ENCODE assay signal across 9 cellular contexts in the genomic region with DNA sequence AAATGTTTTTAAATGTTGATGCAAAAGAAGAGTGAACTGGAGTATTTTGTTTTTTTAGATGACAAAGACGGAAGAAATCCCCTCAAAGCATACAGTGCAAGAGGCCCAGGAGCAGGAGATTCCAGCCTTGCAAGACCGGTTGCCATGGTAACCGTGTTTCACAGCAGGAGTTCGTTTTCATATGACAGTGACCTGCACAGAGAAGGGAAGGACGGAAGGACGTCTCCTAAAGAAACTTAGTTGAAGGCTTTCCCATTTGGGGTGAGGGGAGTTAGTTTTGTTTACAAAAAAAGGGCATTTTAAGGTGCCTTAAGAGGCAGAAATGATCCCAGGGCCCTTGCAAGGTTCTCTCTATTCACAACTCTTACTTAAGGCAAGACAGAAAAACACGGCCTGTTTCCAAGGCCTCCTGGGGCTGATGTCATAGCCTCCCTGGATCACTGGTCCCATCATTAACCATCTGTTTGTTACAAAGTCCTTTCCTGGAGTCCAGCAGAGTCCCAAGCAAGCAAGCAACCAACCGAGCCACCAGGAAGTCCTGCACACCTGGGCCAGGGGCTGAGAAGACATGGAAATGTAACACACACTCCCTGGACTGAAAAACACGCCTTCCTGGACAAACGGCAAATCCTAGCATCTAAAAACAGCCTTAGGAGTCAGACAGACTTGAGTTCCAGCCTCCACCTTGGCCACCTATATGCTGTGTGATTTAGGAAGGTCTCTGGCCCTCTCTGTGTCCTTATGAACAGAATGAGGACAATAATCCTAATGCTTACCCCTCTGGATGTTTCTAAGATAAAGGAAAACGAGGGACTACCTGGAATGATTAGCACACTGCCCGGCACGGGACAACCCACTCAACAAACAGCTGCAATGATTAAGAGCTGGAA. TPM values are rescaled to one million over a fixed set of nuclear protein-coding genes. Genes with fewer than 3 reads are reported as not detected.
A peak's percentile ranks its signal among the peaks of the same experiment; 100 is the strongest.
DNase-seq lines count a peak whose midpoint lies in the region; ATAC-seq, FAIRE-seq and TF ChIP-seq lines count a peak whose summit lies in the region.
"Had no signal": no experiment of that assay in that cellular context is flagged by ENCODE, and none has a peak within 500 bp of the region (broad histone marks: within the 10 kb centered on the region; RNA-seq: fewer than 3 reads in every experiment).

No MANE protein-coding gene starts in this region.

- peak; percentile 49 for FAIRE-seq in A549 (lab: Jason Lieb, UNC)
- FAIRE-seq: G401.6 had no signal

- H3K9me3 ChIP-seq in A549 (no peaks in the 10 kb centered on the region), H9 (ENCODE audit: control insufficient read depth, low read depth, low read length) (no peaks in the 10 kb centered on the region), colonic mucosa (no peaks in the 10 kb centered on the region)

- CTCF ChIA-PET in A549 (lab: Yijun Ruan, JAX) = interaction anchor here (0.6 to 1.8 kb wide), 2 partner anchors 13 to 29 kb away, joined by 4 to 7 read pairs; no protein-coding TSS in a partner anchor

- peaks cover 63% of the 10 kb centered on the region for H3K27me3 Mint-ChIP-seq in H9 (ENCODE audit: low read depth)

- no peak overlapping the region for H3K4ac ChIP-seq in H9 (ENCODE audit: low read depth, low read length)

- TF ChIP-seq EP300 in A549 (IDR thresholded peaks at IDR 0.05) = no peak

- TF ChIP-seq POLR2A in A549 (IDR thresholded peaks at IDR 0.05; ENCODE audit: low read length) = no peak

- H3K9ac ChIP-seq in H9 (ENCODE audit: extremely low read depth, insufficient read length, low read length) (no peak overlapping the region), colonic mucosa (ENCODE audit: low read depth in 2 of 2, low read length in 2 of 2) (no peak overlapping the region)

- WGBS in A549 (ENCODE audit: missing lambda C conversion rate) = 38% methylated on average over 13 of the region's 13 CpGs
- WGBS in H9 (ENCODE audit: extremely low coverage, insufficient read length, low lambda C conversion rate) = no CpG with 5 or more reads among the region's 13 CpGs

- no peak for TF ChIP-seq RAD21 in A549 (conservative IDR thresholded peaks at IDR 0.05 in 1 of 2, IDR thresholded peaks at IDR 0.05 in 1 of 2)

- H3K23ac ChIP-seq in H9 (ENCODE audit: insufficient read length, low read depth, low read length) = no peak overlapping the region

- H4K8ac ChIP-seq in H9 (replicated peaks; ENCODE audit: insufficient read length, low read depth, low read length) = no peak overlapping the region

- no peak overlapping the region for H2BK12ac ChIP-seq in H9 (ENCODE audit: insufficient read length, low read depth, low read length)

- H3K4me1 ChIP-seq in A549 = peaks cover 43% of the 10 kb centered on the region
- no peaks in the 10 kb centered on the region; the same call in 1 of the 2 replicates for H3K4me1 ChIP-seq in H9 (ENCODE audit: insufficient read depth, low read length)
- peaks cover 7% of the 10 kb centered on the region for H3K4me1 ChIP-seq in colonic mucosa

- no peak overlapping the region for H3K18ac ChIP-seq in H9 (ENCODE audit: insufficient read length, low read depth, low read length)

- H4K91ac ChIP-seq in H9 (ENCODE audit: insufficient read length, low read depth, low read length) = no peak overlapping the region

- DNase-seq in A549 (ENCODE audit: low read depth in 1 of 2, low spot score in 1 of 2) = peak; percentile 40 to 82
- DNase-seq in H9 = peak; percentile 77
- peak; percentile 61 for DNase-seq in astrocyte of the spinal cord (ENCODE audit: low read depth, low spot score)
- DNase-seq in left colon = no peak
- no peak for DNase-seq in NCI-H510A (lab: John Stamatoyannopoulos, UW)
- DNase-seq in colonic mucosa = no peak

- no peak overlapping the region for H2BK120ac ChIP-seq in H9 (ENCODE audit: low read depth, low read length, poor library complexity, severe bottlenecking)

- H3K23me2 ChIP-seq in H9 (ENCODE audit: insufficient read length, low read depth, low read length, poor library complexity, severe bottlenecking) = peaks cover 4% of the 10 kb centered on the region

- H4K20me1 ChIP-seq in H9 (ENCODE audit: control insufficient read depth, insufficient read depth, insufficient read length) = no peaks in the 10 kb centered on the region

- peak overlapping the region; percentile 38 for H3K4me2 ChIP-seq in A549
- peak overlapping the region; percentile 1 for H3K4me2 ChIP-seq in H9 (ENCODE audit: insufficient read depth, insufficient read length, low read length)

- peaks cover 4 to 8% of the 10 kb centered on the region in 2 experiments for H3K9me3 Mint-ChIP-seq in H9

- H4K5ac ChIP-seq in H9 (ENCODE audit: insufficient read length, low read depth, low read length) = no peak overlapping the region

- no peaks in the 10 kb centered on the region for H3K79me1 ChIP-seq in H9 (ENCODE audit: insufficient read depth, low read depth, low read length, poor library complexity, severe bottlenecking)

- no peak for TF ChIP-seq CTCF in A549 (IDR thresholded peaks at IDR 0.05)
- no peak for TF ChIP-seq CTCF in H9 (conservative IDR thresholded peaks at IDR 0.05)
- TF ChIP-seq CTCF in astrocyte of the spinal cord (IDR thresholded peaks at IDR 0.05; ENCODE audit: low read depth, low read length) = no peak
- no peak for TF ChIP-seq CTCF in colonic mucosa (IDR thresholded peaks at IDR 0.05)

- H3K27me3 ChIP-seq in H9 (ENCODE audit: insufficient read depth, low read length) (peaks cover 10% of the 10 kb centered on the region; the same call in 1 of the 2 replicates), colonic mucosa (no peaks in the 10 kb centered on the region)

- no peak overlapping the region for H2BK15ac ChIP-seq in H9 (ENCODE audit: low read depth, low read length)

- H3K14ac ChIP-seq in H9 (ENCODE audit: insufficient read depth, low read length) = no peak overlapping the region

- no peak overlapping the region; a peak in 1 of 7 replicates for H3K27ac Mint-ChIP-seq in H9

- peak overlapping the region; percentile 2 to 47; a peak in 3 of 5 replicates for H3K4me3 Mint-ChIP-seq in H9

- peaks cover 36 to 49% of the 10 kb centered on the region in 2 experiments for H3K4me1 Mint-ChIP-seq in H9

- no peak for ATAC-seq in A549
- ATAC-seq in left colon = peak; percentile 30
- ATAC-seq in GM19395 (IDR thresholded peaks at IDR 0.05; ENCODE audit: unreplicated experiment) = no peak
- ATAC-seq in HG03139 (IDR thresholded peaks at IDR 0.05; ENCODE audit: unreplicated experiment) = no peak

- no peak overlapping the region for H2BK20ac ChIP-seq in H9 (ENCODE audit: low read depth, low read length, poor library complexity, severe bottlenecking)

- H3K79me2 ChIP-seq in H9 (ENCODE audit: insufficient read depth, low read length) = no peaks in the 10 kb centered on the region

- H3K27ac ChIP-seq in A549 = peak overlapping the region; percentile 96 to 99; a peak in 4 of 6 replicates
- no peak overlapping the region for H3K27ac ChIP-seq in H9 (ENCODE audit: insufficient read length, low read depth, low read length)
- no peak overlapping the region for H3K27ac ChIP-seq in colonic mucosa

- intact Hi-C loops in left colon (cut with DNase I, micrococcal nuclease) = no loop called here
- intact Hi-C loops in colonic mucosa (cut with DNase I) = no loop called here

- H3K36me3 Mint-ChIP-seq in H9 (ENCODE audit: insufficient read depth in 1 of 3, low read depth in 3 of 3) = peaks cover 3 to 8% (median 5%) of the 10 kb centered on the region in 3 experiments; a peak in 6 of 7 replicates

- in situ Hi-C loops in astrocyte of the spinal cord (cut with HindIII; ENCODE audit: low sequenced_read_pairs) = no loop called here

- no peak overlapping the region for H3K4me3 ChIP-seq in A549
- no peak overlapping the region for H3K4me3 ChIP-seq in astrocyte of the spinal cord (ENCODE audit: low read depth, low read length)
- no peak overlapping the region for H3K4me3 ChIP-seq in colonic mucosa

- no peak overlapping the region for H2AK5ac ChIP-seq in H9 (ENCODE audit: insufficient read length, low read length)

- POLR2A ChIA-PET in A549 (lab: Yijun Ruan, JAX) = interaction anchor here (1.0 kb wide), 1 partner anchor 30 kb away, joined by 3 read pairs; the partner anchor contains the start of gene RPH3AL

- no peak overlapping the region for H3T11ph ChIP-seq in H9 (ENCODE audit: low read length)

- no peak overlapping the region for H2BK5ac ChIP-seq in H9 (ENCODE audit: insufficient read length, low read length)

- H2AFZ ChIP-seq in H9 (ENCODE audit: low read length) = no peak overlapping the region

- no peaks in the 10 kb centered on the region for H3K36me3 ChIP-seq in colonic mucosa

- H3K56ac ChIP-seq in H9 (ENCODE audit: insufficient read length, low read depth, low read length) = no peak overlapping the region

TF ChIP-seq in A549, 52 proteins besides CTCF, POLR2A, EP300 and RAD21:
- TF ChIP-seq FOSB (CRISPR knock-in tag; IDR thresholded peaks at IDR 0.05) (no peak), ZFP36 (IDR thresholded peaks at IDR 0.05; ENCODE audit: borderline replicate concordance, partially characterized antibody) (peak; percentile 47)

RNA-seq across cellular contexts. Expression of gene RPH3AL, which starts 30.3 kb away (rescaled TPM):
- polyA plus RNA-seq in A549 (2011; rRNA removed) (29.6 and 31.1 TPM in 2 replicates), A549 (2017; fragmentation: RNase III; extraction: RNeasy Plus Mini Kit Qiagen cat#74134 plus additional on column Dnase treatment) (20.0 to 27.4 TPM (median 23.3 TPM) in 3 replicates)
- 18.3 and 24.8 TPM in 2 replicates for polyA plus RNA-seq in A549 (2012; cell fraction: cytosol; rRNA removed)
- 36.1 and 36.4 TPM in 2 replicates for polyA plus RNA-seq in A549 (2012; cell fraction: nucleus; rRNA removed)
- polyA minus RNA-seq in A549 (2011; rRNA and poly(A)+ RNA removed) = 71.4 and 90.3 TPM in 2 replicates
- total RNA-seq in H9 (2021) (2.3 and 3.0 TPM in 2 replicates), left colon (10 to 100 TPM; 32.7 to 42.3 TPM), colonic mucosa (10 to 100 TPM; 14.9 to 34.2 TPM)

Comparison
In these comparisons a context has a peak if more than half of its experiments do, and no peak if none do; other contexts are left out.
1. DNase-seq: peak in A549 (2 of 2), H9 (single experiment) and astrocyte of the spinal cord (single experiment); none in left colon (0 of 2), NCI-H510A (single experiment) and colonic mucosa (single experiment).
2. H3K27ac ChIP-seq: peak in A549 (2 of 2); none in H9 (single experiment) and colonic mucosa (single experiment).